ENCODE assay signal across 33 cellular contexts in genomic region chr11:83908457-83908856, GRCh38.
DNase-seq lines count a peak whose midpoint lies in the region; ATAC-seq, FAIRE-seq and TF ChIP-seq lines count a peak whose summit lies in the region.
"Had no signal": no experiment of that assay in that cellular context is flagged by ENCODE, and none has a peak within 500 bp of the region (broad histone marks: within the 10 kb centered on the region; RNA-seq: fewer than 3 reads in every experiment).

No MANE protein-coding gene starts in this region.

- H3K9ac ChIP-seq in liver (ENCODE audit: low read depth in 1 of 2, low read length in 2 of 2) (no peak overlapping the region), HepG2 (ENCODE audit: insufficient read depth, low read depth, low read length) (no peak overlapping the region)
- H3K9ac ChIP-seq: BLaER1; BLaER1 treated with 17β-estradiol and CSF1 and Interleukin-3, amounts not matched to agents 10 nM and 100 nM had no signal

- H3K36me3 ChIP-seq in liver (ENCODE audit: control insufficient read depth in 4 of 4, insufficient read depth in 3 of 4, low read depth in 1 of 4, low read length in 3 of 4), result no peaks in the 10 kb centered on the region
- H3K36me3 ChIP-seq in HepG2 (replicated peaks in 1 of 2; ENCODE audit: control insufficient read depth in 1 of 2, insufficient read depth in 2 of 2, low read length in 2 of 2), result no peaks in the 10 kb centered on the region
- H3K36me3 ChIP-seq in right lobe of liver, result no peaks in the 10 kb centered on the region
- H3K36me3 ChIP-seq in ascending aorta, result no peaks in the 10 kb centered on the region
- H3K36me3 ChIP-seq: BE2C; BLaER1; BLaER1 treated with 17β-estradiol and CSF1 and Interleukin-3, amounts not matched to agents 10 nM and 100 nM had no signal

- H3K4me3 ChIP-seq in liver (ENCODE audit: low read depth in 1 of 3, low read length in 3 of 3), result no peak overlapping the region
- no peak overlapping the region for H3K4me3 ChIP-seq in HepG2 (replicated peaks in 1 of 3; ENCODE audit: insufficient read depth in 1 of 3, low read depth in 2 of 3, low read length in 3 of 3)
- H3K4me3 ChIP-seq in right lobe of liver, result no peak overlapping the region
- H3K4me3 ChIP-seq in ascending aorta, result no peak overlapping the region
- H3K4me3 ChIP-seq: A549; BLaER1; BLaER1 treated with 17β-estradiol and CSF1 and Interleukin-3, amounts not matched to agents 10 nM and 100 nM had no signal

- no peaks in the 10 kb centered on the region for H4K20me1 ChIP-seq in HepG2 (ENCODE audit: insufficient read depth, low read length)
- H4K20me1 ChIP-seq: BLaER1; BLaER1 treated with 17β-estradiol and CSF1 and Interleukin-3, amounts not matched to agents 10 nM and 100 nM had no signal

- TF ChIP-seq RAD21 in liver (IDR thresholded peaks at IDR 0.05) (peak; percentile 23 to 36), HepG2 (CRISPR knock-in tag; IDR thresholded peaks at IDR 0.05) (no peak)

- no peaks in the 10 kb centered on the region for H3K27me3 ChIP-seq in liver (ENCODE audit: control insufficient read depth in 4 of 4, insufficient read depth in 4 of 4, low read length in 3 of 4)
- no peaks in the 10 kb centered on the region for H3K27me3 ChIP-seq in HepG2 (ENCODE audit: control insufficient read depth in 1 of 2, insufficient read depth in 2 of 2, low read length in 2 of 2)
- no peaks in the 10 kb centered on the region for H3K27me3 ChIP-seq in right lobe of liver
- H3K27me3 ChIP-seq in ascending aorta, result no peaks in the 10 kb centered on the region
- H3K27me3 ChIP-seq: BE2C; BLaER1; BLaER1 treated with 17β-estradiol and CSF1 and Interleukin-3, amounts not matched to agents 10 nM and 100 nM had no signal

- WGBS in liver, result 27% methylated on average over 5 of the region's 5 CpGs
- 20% methylated on average over 5 of the region's 5 CpGs for WGBS in HepG2 (ENCODE audit: low lambda C conversion rate)
- WGBS in right lobe of liver (ENCODE audit: insufficient coverage, low coverage, low lambda C conversion rate, missing lambda C conversion rate), result 27% methylated on average over 4 of the region's 5 CpGs

- POLR2A ChIA-PET in HepG2 (lab: Yijun Ruan, JAX), result no interaction called here

- no peak for FAIRE-seq in HepG2 (lab: Jason Lieb, UNC)
- FAIRE-seq: A204.1, A549, D721Med had no signal

- no peaks in the 10 kb centered on the region for H3K79me2 ChIP-seq in HepG2 (ENCODE audit: insufficient read depth, low read length)

- BruUV-seq in HepG2 (replicated peaks; lab: Mats Ljungman, UMichigan), result no TSS peak

- no peaks in the 10 kb centered on the region for H3K9me3 ChIP-seq in liver (ENCODE audit: control insufficient read depth in 4 of 4, low read length in 3 of 4)
- no peaks in the 10 kb centered on the region for H3K9me3 ChIP-seq in HepG2 (ENCODE audit: low read length)
- no peaks in the 10 kb centered on the region for H3K9me3 ChIP-seq in right lobe of liver
- no peaks in the 10 kb centered on the region for H3K9me3 ChIP-seq in ascending aorta
- H3K9me3 ChIP-seq: A549; BE2C; BLaER1; BLaER1 treated with 17β-estradiol and CSF1 and Interleukin-3, amounts not matched to agents 10 nM and 100 nM; Caco-2 had no signal

- intact Hi-C loops in HepG2 (cut with micrococcal nuclease; ENCODE audit: unreplicated experiment), result no loop called here
- intact Hi-C loops in right lobe of liver (cut with DNase I), result no loop called here
- intact Hi-C loops in ascending aorta (cut with DNase I), result no loop called here

- in situ Hi-C loops in HepG2 (cut with HindIII; ENCODE audit: extremely low pct_ligation_motif_present, low pct_unique_long_range_greater_than_20kb), result no loop called here

- H3K27ac ChIP-seq in liver (ENCODE audit: low read depth in 1 of 2, low read length in 2 of 2) (no peak overlapping the region), HepG2 (ENCODE audit: extremely low read length, insufficient read depth, low read length) (no peak overlapping the region), right lobe of liver (peak overlapping the region in 1 of 3 donors; percentile 65), ascending aorta (no peak overlapping the region)
- H3K27ac ChIP-seq: 22Rv1; A549; BLaER1; BLaER1 treated with 17β-estradiol and CSF1 and Interleukin-3, amounts not matched to agents 10 nM and 100 nM; C4-2B had no signal

- H3K4me1 ChIP-seq in liver (ENCODE audit: control insufficient read depth in 4 of 4, insufficient read depth in 4 of 4, low read length in 3 of 4) (peaks cover 5 to 34% (median 31%) of the 10 kb centered on the region in 4 donors), HepG2 (ENCODE audit: insufficient read depth, low read length) (peaks cover 8% of the 10 kb centered on the region), right lobe of liver (peaks cover 0 to 37% (median 17%) of the 10 kb centered on the region in 4 donors), ascending aorta (no peaks in the 10 kb centered on the region)
- H3K4me1 ChIP-seq: A549; BLaER1; BLaER1 treated with 17β-estradiol and CSF1 and Interleukin-3, amounts not matched to agents 10 nM and 100 nM had no signal

- TF ChIP-seq POLR2A in HepG2 (IDR thresholded peaks at IDR 0.05; ENCODE audit: insufficient read depth in 1 of 2, low read depth in 2 of 2, low read length in 2 of 2) (no peak), right lobe of liver (IDR thresholded peaks at IDR 0.05) (no peak)

- TF ChIP-seq EP300 in HepG2 (IDR thresholded peaks at IDR 0.05; ENCODE audit: low read depth in 2 of 2, low read length in 2 of 2), result no peak
- no peak for TF ChIP-seq EP300 in HepG2 (CRISPR knock-in tag; IDR thresholded peaks at IDR 0.05; ENCODE audit: borderline replicate concordance)

- DNase-seq in HepG2 (ENCODE audit: low spot score) (no peak), left lobe of liver (ENCODE audit: low spot score) (no peak), right lobe of liver (no peak), occipital lobe (lab: John Stamatoyannopoulos, UW) (no peak), ascending aorta (ENCODE audit: low spot score in 2 of 2) (no peak)
- DNase-seq: 8988T; ACHN; AML-193; BE2C; C1 segment of cervical spinal cord; Caco-2; Calu3; CD4-positive, alpha-beta memory T cell; CD4-positive, alpha-beta T cell; CD4-positive, CD25-positive, alpha-beta regulatory T cell; CD8-positive, alpha-beta memory T cell; CD8-positive, alpha-beta T cell; COR-L47; DMS 273 treated with DMSO at 0.1 percent for 48 hours; DMS153; DMS53; DMS79; DMS79 treated with DMSO at 0.1 percent for 48 hours; DND-41; EL had no signal

- no peak for TF ChIP-seq CTCF in liver (IDR thresholded peaks at IDR 0.05; ENCODE audit: low read depth, low read length, missing input control)
- no peak for TF ChIP-seq CTCF in HepG2 (CRISPR knock-in tag; IDR thresholded peaks at IDR 0.05)
- no peak for TF ChIP-seq CTCF in right lobe of liver (IDR thresholded peaks at IDR 0.05)
- TF ChIP-seq CTCF in ascending aorta (IDR thresholded peaks at IDR 0.05), result no peak

- ATAC-seq in HepG2 (no peak), left lobe of liver (peak; percentile 62), right lobe of liver (peak; percentile 53 to 78 (median 60))
- ATAC-seq: A549; CD8-positive, alpha-beta T cell had no signal

- CTCF ChIA-PET in HepG2 (lab: Yijun Ruan, JAX; ENCODE audit: low intra/inter-chr PET ratio, low total read pairs), result no interaction called here

- no peak overlapping the region for H2AFZ ChIP-seq in HepG2 (ENCODE audit: low read length)

- no peak overlapping the region for H3K4me2 ChIP-seq in HepG2 (ENCODE audit: low read depth, low read length)
- H3K4me2 ChIP-seq: A549; BLaER1; BLaER1 treated with 17β-estradiol and CSF1 and Interleukin-3, amounts not matched to agents 10 nM and 100 nM had no signal

TF ChIP-seq in liver, 16 proteins besides CTCF, POLR2A, EP300 and RAD21 (continues in another document):
- peak in 1 of 2 donors; percentile 23 for TF ChIP-seq RXRA (IDR thresholded peaks at IDR 0.05)
- peak; percentile 65 to 66 for TF ChIP-seq HNF4A (conservative IDR thresholded peaks at IDR 0.05)
- peak; percentile 29 for TF ChIP-seq FOXA1 (IDR thresholded peaks at IDR 0.05)

TF ChIP-seq in HepG2, 621 proteins besides CTCF, POLR2A, EP300 and RAD21 (continues in another document):
- TF ChIP-seq SIN3B (IDR thresholded peaks at IDR 0.05; ENCODE audit: low read length) (no peak), KAT8 (CRISPR knock-in tag; IDR thresholded peaks at IDR 0.05) (no peak), RXRB (CRISPR knock-in tag; IDR thresholded peaks at IDR 0.05; ENCODE audit: borderline replicate concordance) (no peak), NFE2 (CRISPR knock-in tag; IDR thresholded peaks at IDR 0.05) (no peak), CREB3 (CRISPR knock-in tag; IDR thresholded peaks at IDR 0.05) (no peak)
- TF ChIP-seq, protein P1, sequence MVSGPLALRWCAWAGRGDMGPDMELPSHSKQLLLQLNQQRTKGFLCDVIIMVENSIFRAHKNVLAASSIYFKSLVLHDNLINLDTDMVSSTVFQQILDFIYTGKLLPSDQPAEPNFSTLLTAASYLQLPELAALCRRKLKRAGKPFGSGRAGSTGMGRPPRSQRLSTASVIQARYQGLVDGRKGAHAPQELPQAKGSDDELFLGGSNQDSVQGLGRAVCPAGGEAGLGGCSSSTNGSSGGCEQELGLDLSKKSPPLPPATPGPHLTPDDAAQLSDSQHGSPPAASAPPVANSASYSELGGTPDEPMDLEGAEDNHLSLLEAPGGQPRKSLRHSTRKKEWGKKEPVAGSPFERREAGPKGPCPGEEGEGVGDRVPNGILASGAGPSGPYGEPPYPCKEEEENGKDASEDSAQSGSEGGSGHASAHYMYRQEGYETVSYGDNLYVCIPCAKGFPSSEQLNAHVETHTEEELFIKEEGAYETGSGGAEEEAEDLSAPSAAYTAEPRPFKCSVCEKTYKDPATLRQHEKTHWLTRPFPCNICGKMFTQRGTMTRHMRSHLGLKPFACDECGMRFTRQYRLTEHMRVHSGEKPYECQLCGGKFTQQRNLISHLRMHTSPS (CRISPR knock-in tag; IDR thresholded peaks at IDR 0.05; ENCODE audit: low read depth), result no peak
